ENCODE assay signal across 11 cellular contexts in genomic region chr12:5433081-5433839, GRCh38. TPM values are rescaled to one million over a fixed set of nuclear protein-coding genes. Genes with fewer than 3 reads are reported as not detected.
DNase-seq lines count a peak whose midpoint lies in the region; ATAC-seq and TF ChIP-seq lines count a peak whose summit lies in the region.
"Had no signal": no experiment of that assay in that cellular context is flagged by ENCODE, and none has a peak within 500 bp of the region (broad histone marks: within the 10 kb centered on the region; RNA-seq: fewer than 3 reads in every experiment).

No MANE protein-coding gene starts in this region.

- H3K36me3 ChIP-seq in duodenal mucosa (ENCODE audit: control insufficient read depth in 1 of 2, insufficient read depth in 2 of 2, low read length in 2 of 2) (no peaks in the 10 kb centered on the region), lower lobe of right lung (no peaks in the 10 kb centered on the region), tibial nerve (no peaks in the 10 kb centered on the region)

- H3K27ac ChIP-seq in duodenal mucosa (ENCODE audit: low read depth, low read length) (no peak overlapping the region), lower lobe of right lung (no peak overlapping the region), tibial nerve (peak overlapping the region in 3 of 4 donors; percentile 30 to 71 (median 66))
- H3K27ac ChIP-seq: 22Rv1 had no signal

- H3K9me3 ChIP-seq in duodenal mucosa (ENCODE audit: control insufficient read depth in 1 of 2, low read length in 2 of 2): no peaks in the 10 kb centered on the region
- no peaks in the 10 kb centered on the region for H3K9me3 ChIP-seq in lower lobe of right lung
- peaks cover 0 to under 1% (median 0%) of the 10 kb centered on the region in 4 donors for H3K9me3 ChIP-seq in tibial nerve

- TF ChIP-seq CTCF in lower lobe of right lung (IDR thresholded peaks at IDR 0.05) (no peak), tibial nerve (IDR thresholded peaks at IDR 0.05) (no peak)

- H3K27me3 ChIP-seq in duodenal mucosa (ENCODE audit: control insufficient read depth in 1 of 2, insufficient read depth in 2 of 2, low read length in 2 of 2) (peaks cover 12 to 33% of the 10 kb centered on the region in 2 donors), lower lobe of right lung (ENCODE audit: low read depth) (peaks cover 66% of the 10 kb centered on the region), tibial nerve (peaks cover 0 to 65% of the 10 kb centered on the region in 2 donors)

- DNase-seq in DMS53 (lab: John Stamatoyannopoulos, UW) (peak; percentile 82), DMS53 treated with DMSO at 0.1 percent for 48 hours (lab: John Stamatoyannopoulos, UW; ENCODE audit: unreplicated experiment) (no peak), lower lobe of right lung (no peak), tibial nerve (ENCODE audit: low spot score in 2 of 2) (no peak), NCI-H1436 treated with DMSO at 0.1 percent for 48 hours (lab: John Stamatoyannopoulos, UW) (no peak)
- DNase-seq: NCI-H1436 had no signal

- H3K4me3 ChIP-seq in duodenal mucosa (ENCODE audit: low read depth in 1 of 2, low read length in 2 of 2) (peak overlapping the region; percentile 71 to 81), lower lobe of right lung (peak overlapping the region; percentile 41), tibial nerve (peak overlapping the region; percentile 27 to 55 (median 39))

- peak overlapping the region; percentile 48 to 58 for H3K9ac ChIP-seq in duodenal mucosa (ENCODE audit: low read depth in 1 of 2, low read length in 2 of 2)

- intact Hi-C loops in lower lobe of right lung (cut with DNase I): no loop called here

- no peak for TF ChIP-seq EP300 in tibial nerve (IDR thresholded peaks at IDR 0.05)

- H3K4me1 ChIP-seq in duodenal mucosa (ENCODE audit: control insufficient read depth in 1 of 2, insufficient read depth in 2 of 2, low read length in 2 of 2) (peaks cover 28 to 34% of the 10 kb centered on the region in 2 donors), lower lobe of right lung (peaks cover 36% of the 10 kb centered on the region), tibial nerve (peaks cover 0 to 49% (median 5%) of the 10 kb centered on the region in 4 donors)

- TF ChIP-seq POLR2A in tibial nerve (IDR thresholded peaks at IDR 0.05): no peak

- 4% methylated on average over 43 to 57 of the region's 59 CpGs for WGBS in tibial nerve, 2 donors

- peak in 1 of 2 donors; percentile 13 for ATAC-seq in lower lobe of right lung
- ATAC-seq in GM19324 (IDR thresholded peaks at IDR 0.05; ENCODE audit: low FRiP score, unreplicated experiment): no peak
- no peak for ATAC-seq in GM21526 (IDR thresholded peaks at IDR 0.05; ENCODE audit: low FRiP score, unreplicated experiment)

RNA-seq across cellular contexts. Expression of gene NTF3, which starts 1.4 kb away (rescaled TPM):
- total RNA-seq in lower lobe of right lung (1.2 TPM), tibial nerve (1 to 10 TPM in 2 of 4 donors, not detected in 2; 1.2 to 5.3 TPM)
- total RNA-seq: bronchial epithelial cell had no signal

Comparison
In these comparisons a context has a peak if more than half of its experiments do, and no peak if none do; other contexts are left out.
1. H3K27ac ChIP-seq: peak in tibial nerve (3 of 4); none in duodenal mucosa (single experiment) and lower lobe of right lung (single experiment).
2. Peak in every context shown above with its lines, with median percentiles within 50 percentile points of each other: H3K4me3 ChIP-seq.